8 cellular contexts compared by ENCODE assay signal in genomic region chr2:3423492-3424170, GRCh38. TPM values are rescaled to one million over a fixed set of nuclear protein-coding genes. Genes with fewer than 3 reads are reported as not detected.
DNase-seq lines count a peak whose midpoint lies in the region; ATAC-seq and TF ChIP-seq lines count a peak whose summit lies in the region.

No MANE protein-coding gene starts in this region.

- H3K9me3 ChIP-seq in lower lobe of right lung: no peaks in the 10 kb centered on the region

- ATAC-seq in GM19351 (IDR thresholded peaks at IDR 0.05; ENCODE audit: unreplicated experiment) (peak; percentile 56), lower lobe of right lung (peak; percentile 78)

- intact Hi-C loops in lower lobe of right lung (cut with DNase I): no loop called here

- peaks cover 26% of the 10 kb centered on the region for H3K36me3 ChIP-seq in BJ (ENCODE audit: control insufficient read depth, insufficient read depth, low read length)
- peaks cover 86% of the 10 kb centered on the region for H3K36me3 ChIP-seq in lower lobe of right lung

- no peak for DNase-seq in BJ (ENCODE audit: low read depth)
- DNase-seq in NCI-H2171 treated with DMSO at 0.1 percent for 48 hours (lab: John Stamatoyannopoulos, UW): peak; percentile 39
- DNase-seq in activated CD4-positive, alpha-beta T cell treated with anti-CD3 and anti-CD28 coated beads for 48 hours: peak; percentile 86
- peak; percentile 67 for DNase-seq in choroid plexus epithelial cell (ENCODE audit: low read depth)
- peak; percentile 79 for DNase-seq in lower lobe of right lung
- DNase-seq in stimulated activated CD8-positive, alpha-beta memory T cell treated with anti-CD3 and anti-CD28 coated beads, Interleukin-2, amount 100 ng/mL, for 1 hour (ENCODE audit: low read depth in 2 of 2): peak; percentile 41 to 50
- DNase-seq in mesenteric fat pad (ENCODE audit: low spot score): no peak

- no peak overlapping the region for H3K27ac ChIP-seq in lower lobe of right lung

- TF ChIP-seq CTCF in BJ (IDR thresholded peaks at IDR 0.05; ENCODE audit: insufficient read depth, low read depth, low read length) (peak; percentile 98), choroid plexus epithelial cell (conservative IDR thresholded peaks at IDR 0.05; ENCODE audit: low read depth, low read length) (peak; percentile 100), lower lobe of right lung (IDR thresholded peaks at IDR 0.05) (peak; percentile 99)

- H3K4me3 ChIP-seq in BJ (ENCODE audit: low read depth, low read length) (no peak overlapping the region), choroid plexus epithelial cell (ENCODE audit: low read depth, low read length) (no peak overlapping the region), lower lobe of right lung (no peak overlapping the region)

- POLR2A ChIA-PET in BJ (lab: Charles Lee): no interaction called here

- CTCF ChIA-PET in BJ (lab: Yijun Ruan, JAX): interaction anchor here (0.7 to 9.1 kb wide), 20 partner anchors 9 to 229 kb away, joined by 3 to 81 read pairs (median 10); no protein-coding TSS in a partner anchor

- H3K27me3 ChIP-seq in BJ (ENCODE audit: control insufficient read depth, insufficient read depth, low read length): no peaks in the 10 kb centered on the region
- H3K27me3 ChIP-seq in lower lobe of right lung (ENCODE audit: low read depth): no peaks in the 10 kb centered on the region

- no peaks in the 10 kb centered on the region for H3K4me1 ChIP-seq in lower lobe of right lung

RNA-seq across cellular contexts. Expression of gene TRAPPC12, which starts 44.1 kb away (rescaled TPM):
- polyA plus RNA-seq in BJ (2011; rRNA removed): 30.5 and 57.8 TPM in 2 replicates
- polyA minus RNA-seq in BJ (2011; rRNA and poly(A)+ RNA removed): 62.8 and 72.7 TPM in 2 replicates
- total RNA-seq in lower lobe of right lung (93.8 TPM), mesenteric fat pad (78.9 TPM)

RNA-seq across cellular contexts. Expression of gene EIPR1, which starts 46.0 kb away (rescaled TPM):
- polyA plus RNA-seq in BJ (2011; rRNA removed): 35.4 and 49.2 TPM in 2 replicates
- polyA minus RNA-seq in BJ (2011; rRNA and poly(A)+ RNA removed): 13.3 and 22.8 TPM in 2 replicates
- total RNA-seq in lower lobe of right lung: 14.9 TPM
- 16.3 TPM for total RNA-seq in mesenteric fat pad

Comparison
In these comparisons a context has a peak if more than half of its experiments do, and no peak if none do; other contexts are left out.
1. DNase-seq: peak in NCI-H2171 treated with DMSO at 0.1 percent for 48 hours (single experiment), activated CD4-positive, alpha-beta T cell treated with anti-CD3 and anti-CD28 coated beads for 48 hours (single experiment), choroid plexus epithelial cell (single experiment), lower lobe of right lung (single experiment) and stimulated activated CD8-positive, alpha-beta memory T cell treated with anti-CD3 and anti-CD28 coated beads, Interleukin-2, amount 100 ng/mL, for 1 hour (2 of 2); none in BJ (single experiment) and mesenteric fat pad (single experiment).
2. Peak in every context shown above with its lines, with median percentiles within 50 percentile points of each other: CTCF ChIP-seq.